Comparison of ENCODE assay signal across 1 cellular context in genomic region chr10:7435674-7436073, GRCh38.
TF ChIP-seq lines count a peak whose summit lies in the region.

No MANE protein-coding gene starts in this region.

TF ChIP-seq in HEK293, 187 proteins besides CTCF, POLR2A, EP300 and RAD21 (continued from another document):
- TF ChIP-seq ZNF580 (tag by site-specific recombination; IDR thresholded peaks at IDR 0.05), result no peak
TF ChIP-seq in HEK293: peak in this region for 1.
